8 cellular contexts compared by ENCODE assay signal in genomic region chr5:65103674-65104035, GRCh38.
DNase-seq lines count a peak whose midpoint lies in the region; ATAC-seq and TF ChIP-seq lines count a peak whose summit lies in the region.

No MANE protein-coding gene starts in this region.

- TF ChIP-seq CTCF in hepatocyte (IDR thresholded peaks at IDR 0.05; ENCODE audit: poor library complexity) = no peak

- H4K20me1 ChIP-seq in hepatocyte (ENCODE audit: insufficient read depth, poor library complexity, severe bottlenecking) = no peaks in the 10 kb centered on the region

- H3K36me3 ChIP-seq in hepatocyte (replicated peaks; ENCODE audit: insufficient read depth, low read depth) = no peaks in the 10 kb centered on the region

- H3K27ac Mint-ChIP-seq in activated CD4-positive, alpha-beta memory T cell treated with anti-CD3 and anti-CD28 coated beads for 36 hours = no peak overlapping the region
- H3K27ac Mint-ChIP-seq in stimulated activated memory B cell treated with anti-CD40 and anti-IgM and Interleukin-4, amounts not matched to agents 10 μg/mL and 1 μg/mL and 100 μg/mL, for 72 hours = peak overlapping the region; percentile 83

- H3K4me1 Mint-ChIP-seq in activated CD4-positive, alpha-beta memory T cell treated with anti-CD3 and anti-CD28 coated beads for 36 hours (ENCODE audit: low read depth) = peaks cover 31% of the 10 kb centered on the region
- peaks cover 26% of the 10 kb centered on the region for H3K4me1 Mint-ChIP-seq in stimulated activated memory B cell treated with anti-CD40 and anti-IgM and Interleukin-4, amounts not matched to agents 10 μg/mL and 1 μg/mL and 100 μg/mL, for 72 hours

- no peaks in the 10 kb centered on the region for H3K9me3 ChIP-seq in hepatocyte (ENCODE audit: low read depth)

- WGBS in hepatocyte (ENCODE audit: low lambda C conversion rate, missing lambda C conversion rate) = 59% methylated on average over 9 of the region's 9 CpGs

- POLR2A ChIA-PET in activated CD4-positive, alpha-beta memory T cell treated with anti-CD3 and anti-CD28 coated beads for 36 hours (lab: Charles Lee) = interaction anchor here (0.7 kb wide), 1 partner anchor 69 kb away, joined by 3 read pairs; no protein-coding TSS in a partner anchor

- H3K36me3 Mint-ChIP-seq in activated CD4-positive, alpha-beta memory T cell treated with anti-CD3 and anti-CD28 coated beads for 36 hours = no peaks in the 10 kb centered on the region
- H3K36me3 Mint-ChIP-seq in stimulated activated memory B cell treated with anti-CD40 and anti-IgM and Interleukin-4, amounts not matched to agents 10 μg/mL and 1 μg/mL and 100 μg/mL, for 72 hours = no peaks in the 10 kb centered on the region

- CTCF ChIA-PET in activated CD4-positive, alpha-beta memory T cell treated with anti-CD3 and anti-CD28 coated beads for 36 hours (lab: Charles Lee) = interaction anchor here (0.9 to 3.9 kb wide), 6 partner anchors 8 to 380 kb away, joined by 3 to 23 read pairs (median 4); partner anchors contain the start of gene ADAMTS6

- H3K9me3 Mint-ChIP-seq in activated CD4-positive, alpha-beta memory T cell treated with anti-CD3 and anti-CD28 coated beads for 36 hours = no peaks in the 10 kb centered on the region
- no peaks in the 10 kb centered on the region for H3K9me3 Mint-ChIP-seq in stimulated activated memory B cell treated with anti-CD40 and anti-IgM and Interleukin-4, amounts not matched to agents 10 μg/mL and 1 μg/mL and 100 μg/mL, for 72 hours

- no peaks in the 10 kb centered on the region for H3K27me3 Mint-ChIP-seq in activated CD4-positive, alpha-beta memory T cell treated with anti-CD3 and anti-CD28 coated beads for 36 hours
- no peaks in the 10 kb centered on the region for H3K27me3 Mint-ChIP-seq in stimulated activated memory B cell treated with anti-CD40 and anti-IgM and Interleukin-4, amounts not matched to agents 10 μg/mL and 1 μg/mL and 100 μg/mL, for 72 hours

- H3K4me3 ChIP-seq in hepatocyte = peak overlapping the region; percentile 20

- no peaks in the 10 kb centered on the region for H3K9me2 ChIP-seq in hepatocyte (replicated peaks; ENCODE audit: insufficient read depth)

- H3K27ac ChIP-seq in hepatocyte = peak overlapping the region; percentile 94

- intact Hi-C loops in activated CD4-positive, alpha-beta memory T cell treated with anti-CD3 and anti-CD28 coated beads for 36 hours (cut with micrococcal nuclease) = loop anchor here (1.0 to 5.0 kb wide), 4 partner anchors 67 to 291 kb away; no protein-coding TSS in a partner anchor

- H3K4me2 ChIP-seq in hepatocyte = peak overlapping the region; percentile 70

- H2AFZ ChIP-seq in hepatocyte = peak overlapping the region; percentile 46

- H3K27me3 ChIP-seq in hepatocyte = no peaks in the 10 kb centered on the region

- H3K79me2 ChIP-seq in hepatocyte = no peaks in the 10 kb centered on the region

- peak overlapping the region; percentile 62 for H3K4me3 Mint-ChIP-seq in activated CD4-positive, alpha-beta memory T cell treated with anti-CD3 and anti-CD28 coated beads for 36 hours
- peak overlapping the region; percentile 72 for H3K4me3 Mint-ChIP-seq in stimulated activated memory B cell treated with anti-CD40 and anti-IgM and Interleukin-4, amounts not matched to agents 10 μg/mL and 1 μg/mL and 100 μg/mL, for 72 hours

- peaks cover 19% of the 10 kb centered on the region for H3K4me1 ChIP-seq in hepatocyte (ENCODE audit: insufficient read depth)

- no peak for ATAC-seq in stimulated activated memory B cell treated with anti-CD40 and anti-IgM and Interleukin-4, amounts not matched to agents 10 μg/mL and 1 μg/mL and 100 μg/mL, for 72 hours
- ATAC-seq in GM21576 (IDR thresholded peaks at IDR 0.05; ENCODE audit: unreplicated experiment) (no peak), HG02623 (IDR thresholded peaks at IDR 0.05; ENCODE audit: unreplicated experiment) (no peak), HG02642 (IDR thresholded peaks at IDR 0.05; ENCODE audit: poor library complexity, unreplicated experiment) (no peak)

- DNase-seq in NCI-H748 (lab: John Stamatoyannopoulos, UW; ENCODE audit: unreplicated experiment) (peak; percentile 44), NCI-H748 treated with DMSO at 0.1 percent for 48 hours (lab: John Stamatoyannopoulos, UW) (no peak), hepatocyte (ENCODE audit: low spot score) (no peak)
- no peak for DNase-seq in activated CD4-positive, alpha-beta memory T cell treated with anti-CD3 and anti-CD28 coated beads for 36 hours
